ENCODE assay signal across 8 cellular contexts in the genomic region with DNA sequence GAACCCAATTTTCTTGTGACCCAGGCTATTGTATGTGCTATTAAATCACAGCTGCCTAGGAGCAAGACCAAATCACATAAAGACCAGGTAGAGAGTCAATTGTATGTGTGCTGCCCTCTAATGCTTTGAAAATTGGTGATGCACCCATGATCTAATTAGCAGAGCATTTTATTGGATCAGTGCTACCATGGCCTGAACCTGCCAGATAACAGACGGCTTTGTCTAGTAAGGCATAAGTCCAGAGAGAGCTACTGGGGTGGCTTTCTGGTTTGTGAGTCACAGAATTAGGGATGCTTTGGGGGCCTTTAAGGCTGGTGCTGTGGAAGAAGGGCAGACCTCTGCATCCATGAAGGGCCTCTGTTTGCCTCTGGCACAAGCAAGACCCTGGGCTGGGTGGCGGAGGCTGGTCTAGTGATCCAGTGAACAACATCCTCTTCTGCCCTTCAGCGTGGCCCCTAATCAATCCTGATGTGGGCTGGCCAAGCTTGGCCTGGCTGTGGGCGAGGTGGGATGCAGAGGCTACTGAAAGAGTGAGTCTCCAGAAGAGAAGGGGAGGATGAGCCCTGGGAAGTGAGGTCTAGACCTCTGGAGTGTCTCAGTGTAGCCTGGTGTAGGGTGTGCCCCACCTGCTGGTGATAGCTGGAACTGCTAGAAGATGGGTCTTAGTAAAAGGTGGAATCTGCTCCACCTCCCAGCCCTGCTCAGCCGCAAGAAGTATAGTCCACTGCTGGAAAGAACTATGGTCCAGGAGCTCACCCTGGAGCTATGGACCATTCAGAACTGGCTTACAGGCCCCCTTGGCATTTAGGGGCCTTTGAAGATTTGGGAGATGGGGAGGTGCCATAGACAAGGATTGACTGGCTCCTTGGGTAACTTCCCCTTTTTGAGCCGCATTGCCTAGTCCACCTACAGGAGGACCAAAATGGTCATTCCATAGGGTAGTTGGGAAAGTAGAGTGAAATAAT. TPM values are rescaled to one million over a fixed set of nuclear protein-coding genes. Genes with fewer than 3 reads are reported as not detected.
DNase-seq lines count a peak whose midpoint lies in the region; ATAC-seq, FAIRE-seq and TF ChIP-seq lines count a peak whose summit lies in the region.

No MANE protein-coding gene starts in this region.

- DNase-seq in GM03348 (ENCODE audit: low spot score) (peak; percentile 94), MV-4-11 (lab: John Stamatoyannopoulos, UW) (peak; percentile 52), SK-N-DZ (ENCODE audit: low spot score) (peak; percentile 97), glomerular endothelial cell (ENCODE audit: extremely low read depth, low read depth, low spot score) (peak; percentile 29), pancreas (peak; percentile 60 to 89 (median 80)), tibial artery (peak; percentile 80 to 85)
- peak; percentile 25 to 66 (median 59) for DNase-seq in activated naive CD4-positive, alpha-beta T cell (lab: John Stamatoyannopoulos, UW)

- peak; percentile 74 to 90 (median 86) for ATAC-seq in pancreas
- no peak for ATAC-seq in GM18870 (IDR thresholded peaks at IDR 0.05; ENCODE audit: unreplicated experiment)

- WGBS in pancreas, 2 donors, result 54 to 55% methylated on average over 6 of the region's 6 CpGs

- peak; percentile 75 to 91 (median 82) for TF ChIP-seq CTCF in pancreas (IDR thresholded peaks at IDR 0.05)
- TF ChIP-seq CTCF in tibial artery (IDR thresholded peaks at IDR 0.05), result peak; percentile 84 to 93

- FAIRE-seq in pancreas (lab: Jason Lieb, UNC), result no peak

- H3K36me3 ChIP-seq in pancreas, result peaks cover 0 to 8% (median 0%) of the 10 kb centered on the region in 3 donors
- H3K36me3 ChIP-seq in tibial artery, result peaks cover 0 to 89% (median 37%) of the 10 kb centered on the region in 3 donors

- H3K4me1 ChIP-seq in pancreas (no peaks in the 10 kb centered on the region), tibial artery (no peaks in the 10 kb centered on the region)

- H3K27ac ChIP-seq in pancreas (no peak overlapping the region), tibial artery (no peak overlapping the region)

- no peaks in the 10 kb centered on the region for H3K27me3 ChIP-seq in pancreas
- H3K27me3 ChIP-seq in tibial artery, result no peaks in the 10 kb centered on the region

- intact Hi-C loops in pancreas (cut with DNase I) (no loop called here), tibial artery (cut with DNase I; ENCODE audit: low total_unique reads) (loop anchor here (2.0 to 5.0 kb wide), 3 partner anchors 45 to 238 kb away; a partner anchor contains a TSS)

- no peaks in the 10 kb centered on the region for H3K9me3 ChIP-seq in pancreas
- H3K9me3 ChIP-seq in tibial artery, result no peaks in the 10 kb centered on the region

- H3K4me3 ChIP-seq in pancreas, result no peak overlapping the region
- no peak overlapping the region for H3K4me3 ChIP-seq in tibial artery

RNA-seq across cellular contexts. Expression of a gene that starts 36.7 kb away (rescaled TPM):
- polyA plus RNA-seq in SK-N-DZ (2014; cell fraction: cytosol; rRNA removed), result 47.2 and 54.6 TPM in 2 replicates
- 20.4 and 26.0 TPM in 2 replicates for polyA plus RNA-seq in SK-N-DZ (2014; cell fraction: nucleus; rRNA removed)
- total RNA-seq in glomerular endothelial cell (28.2 and 30.6 TPM in 2 replicates), pancreas (10 to 100 TPM in 3 of 6 donors, 1 to 10 TPM in 3; 7.0 to 12.4 (median 9.4) TPM)
- polyA plus RNA-seq in pancreas, result 10 to 100 TPM in 1 of 2 donors, 1 to 10 TPM in 1; 9.0 to 18.0 TPM

RNA-seq across cellular contexts. Expression of a gene that starts 45.0 kb away (rescaled TPM):
- polyA plus RNA-seq in SK-N-DZ (2014; cell fraction: cytosol; rRNA removed), result 34.6 and 44.4 TPM in 2 replicates
- 12.8 and 21.7 TPM in 2 replicates for polyA plus RNA-seq in SK-N-DZ (2014; cell fraction: nucleus; rRNA removed)
- 26.0 and 33.9 TPM in 2 replicates for total RNA-seq in glomerular endothelial cell
- 10 to 100 TPM; 23.4 to 40.5 (median 30.8) TPM for total RNA-seq in pancreas
- 10 to 100 TPM; 17.6 to 31.4 TPM for polyA plus RNA-seq in pancreas

Comparison
In these comparisons a context has a peak if more than half of its experiments do, and no peak if none do; other contexts are left out.
1. DNase-seq: peak in every context shown above with its lines; median percentile 97 in SK-N-DZ; 94 in GM03348; 82 in tibial artery; 80 in pancreas; 59 in activated naive CD4-positive, alpha-beta T cell; 52 in MV-4-11; 29 in glomerular endothelial cell.